Comparison of ENCODE assay signal across 25 cellular contexts in the genomic region with DNA sequence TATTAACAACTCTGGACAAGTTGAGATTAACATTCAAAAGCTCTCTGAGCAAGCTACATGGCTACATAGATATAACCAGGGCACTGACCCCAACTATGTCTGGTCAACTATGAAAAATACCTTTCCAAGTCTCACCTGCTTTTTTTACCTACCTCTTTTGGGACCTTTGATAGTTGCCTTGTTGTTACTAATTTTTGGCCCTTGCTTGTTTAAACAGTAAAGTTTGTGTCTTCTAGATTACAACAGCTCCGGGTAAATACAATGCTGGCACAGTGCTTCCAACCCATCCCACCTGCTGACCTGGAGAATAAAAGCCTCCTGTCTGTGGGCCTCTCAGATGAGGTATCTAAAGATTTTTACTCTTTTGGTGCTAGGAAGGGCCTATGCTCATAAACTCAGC.
DNase-seq lines count a peak whose midpoint lies in the region; ATAC-seq, FAIRE-seq and TF ChIP-seq lines count a peak whose summit lies in the region.
"Had no signal": no experiment of that assay in that cellular context is flagged by ENCODE, and none has a peak within 500 bp of the region (broad histone marks: within the 10 kb centered on the region; RNA-seq: fewer than 3 reads in every experiment).

No MANE protein-coding gene starts in this region.

- intact Hi-C loops in PC-9 (cut with micrococcal nuclease; ENCODE audit: unreplicated experiment) = no loop called here
- intact Hi-C loops in mucosa of descending colon (cut with DNase I, micrococcal nuclease) = no loop called here
- intact Hi-C loops in thyroid gland (cut with DNase I) = no loop called here

- TF ChIP-seq EP300 in SK-N-SH (IDR thresholded peaks at IDR 0.05; ENCODE audit: borderline replicate concordance in 1 of 2, low read depth in 1 of 2, low read length in 1 of 2) = no peak

- H3F3A ChIP-seq in PC-9 (ENCODE audit: insufficient read depth, low read depth) = no peaks in the 10 kb centered on the region
- no peaks in the 10 kb centered on the region for H3F3A ChIP-seq in SK-N-SH (replicated peaks; ENCODE audit: insufficient read depth)

- FAIRE-seq in GM12892 (lab: Jason Lieb, UNC) = no peak
- FAIRE-seq: A549, G401.6, GM19239, H1 had no signal

- DNase-seq in NCI-H146 (lab: John Stamatoyannopoulos, UW) = peak; percentile 3
- no peak for DNase-seq in NCI-H146 treated with DMSO at 0.1 percent for 48 hours (lab: John Stamatoyannopoulos, UW; ENCODE audit: unreplicated experiment)
- no peak for DNase-seq in PC-9
- no peak for DNase-seq in mucosa of descending colon
- DNase-seq in thyroid gland = no peak
- DNase-seq in GM12892 (ENCODE audit: insufficient read length) = no peak
- no peak for DNase-seq in SK-N-SH
- DNase-seq: 8988T; ACHN; AML-193; BE2C; Calu3; CD4-positive, alpha-beta memory T cell; COR-L47; DMS53; DND-41; GM23248; H7; HCEC 1CT had no signal

- no peaks in the 10 kb centered on the region for H3K79me2 ChIP-seq in KMS-11 (ENCODE audit: insufficient read depth, low read depth)
- H3K79me2 ChIP-seq in PC-9 (ENCODE audit: low read depth) = no peaks in the 10 kb centered on the region
- no peaks in the 10 kb centered on the region for H3K79me2 ChIP-seq in SK-N-SH (ENCODE audit: insufficient read depth)

- H2AFZ ChIP-seq in KMS-11 (ENCODE audit: low read depth) = peak overlapping the region; percentile 19; the same call in 1 of the 2 replicates
- H2AFZ ChIP-seq in PC-9 = peak overlapping the region; percentile 49; the same call in 1 of the 2 replicates
- no peak overlapping the region for H2AFZ ChIP-seq in SK-N-SH (ENCODE audit: low read depth)
- H2AFZ ChIP-seq: GM23248 had no signal

- H3K36me3 ChIP-seq in KMS-11 (ENCODE audit: insufficient read depth) = no peaks in the 10 kb centered on the region
- no peaks in the 10 kb centered on the region for H3K36me3 ChIP-seq in PC-9 (ENCODE audit: low read depth)
- no peaks in the 10 kb centered on the region for H3K36me3 ChIP-seq in mucosa of descending colon (ENCODE audit: low read depth)
- no peaks in the 10 kb centered on the region for H3K36me3 ChIP-seq in thyroid gland
- no peaks in the 10 kb centered on the region for H3K36me3 ChIP-seq in SK-N-SH (replicated peaks in 1 of 2; ENCODE audit: control insufficient read depth in 1 of 2, insufficient read depth in 2 of 2, low read length in 1 of 2)
- H3K36me3 ChIP-seq: BE2C; BLaER1 treated with 17β-estradiol and CSF1 and Interleukin-3, amounts not matched to agents 10 nM and 100 nM had no signal

- TF ChIP-seq CTCF in KMS-11 (conservative IDR thresholded peaks at IDR 0.05; ENCODE audit: low read depth, low read length) (no peak), PC-9 (conservative IDR thresholded peaks at IDR 0.05) (no peak), mucosa of descending colon (IDR thresholded peaks at IDR 0.05) (no peak), thyroid gland (IDR thresholded peaks at IDR 0.05) (no peak), SK-N-SH (IDR thresholded peaks at IDR 0.05) (no peak)

- no peaks in the 10 kb centered on the region for H3K27me3 ChIP-seq in KMS-11 (ENCODE audit: insufficient read depth, low read depth)
- no peaks in the 10 kb centered on the region for H3K27me3 ChIP-seq in PC-9 (ENCODE audit: insufficient read depth, low read depth)
- H3K27me3 ChIP-seq in thyroid gland = no peaks in the 10 kb centered on the region
- H3K27me3 ChIP-seq in SK-N-SH (ENCODE audit: insufficient read depth) = no peaks in the 10 kb centered on the region
- H3K27me3 ChIP-seq: BE2C; BLaER1 treated with 17β-estradiol and CSF1 and Interleukin-3, amounts not matched to agents 10 nM and 100 nM had no signal

- ATAC-seq in mucosa of descending colon = peak; percentile 30
- ATAC-seq: A549 had no signal

- no peaks in the 10 kb centered on the region for H3K9me2 ChIP-seq in PC-9 (ENCODE audit: insufficient read depth)
- no peaks in the 10 kb centered on the region for H3K9me2 ChIP-seq in SK-N-SH

- POLR2A ChIA-PET in PC-9 (lab: Charles Lee; ENCODE audit: unreplicated experiment) = no interaction called here
- POLR2A ChIA-PET in SK-N-SH (lab: Yijun Ruan, JAX) = no interaction called here

- H3K9me3 ChIP-seq in PC-9 (ENCODE audit: insufficient read depth, low read depth) = no peaks in the 10 kb centered on the region
- no peaks in the 10 kb centered on the region for H3K9me3 ChIP-seq in mucosa of descending colon
- no peaks in the 10 kb centered on the region for H3K9me3 ChIP-seq in thyroid gland
- H3K9me3 ChIP-seq in SK-N-SH = no peaks in the 10 kb centered on the region
- H3K9me3 ChIP-seq: A549, BE2C had no signal

- no TSS peak for BruUV-seq in PC-9 (replicated peaks; lab: Mats Ljungman, UMichigan)

- H3K4me1 ChIP-seq in KMS-11 (ENCODE audit: low read depth, poor library complexity, severe bottlenecking) (peaks cover 25% of the 10 kb centered on the region), PC-9 (replicated peaks; ENCODE audit: insufficient read depth) (no peaks in the 10 kb centered on the region), mucosa of descending colon (ENCODE audit: low read depth) (no peaks in the 10 kb centered on the region), thyroid gland (no peaks in the 10 kb centered on the region), SK-N-SH (ENCODE audit: control insufficient read depth in 1 of 2, insufficient read depth in 2 of 2, low read depth in 1 of 2, low read length in 1 of 2) (no peaks in the 10 kb centered on the region; a peak in 1 of 4 replicates)
- H3K4me1 ChIP-seq: A549; BLaER1 treated with 17β-estradiol and CSF1 and Interleukin-3, amounts not matched to agents 10 nM and 100 nM had no signal

- H3K4me3 ChIP-seq in KMS-11 (IDR thresholded peaks at IDR 0.05; ENCODE audit: insufficient read depth, low read depth, low read length) = no peak overlapping the region
- no peak overlapping the region for H3K4me3 ChIP-seq in PC-9
- no peak overlapping the region for H3K4me3 ChIP-seq in mucosa of descending colon
- H3K4me3 ChIP-seq in thyroid gland (replicated peaks in 1 of 3) = no peak overlapping the region
- no peak overlapping the region for H3K4me3 ChIP-seq in SK-N-SH (ENCODE audit: low read depth in 2 of 2, low read length in 1 of 2)
- H3K4me3 ChIP-seq: A549; BLaER1 treated with 17β-estradiol and CSF1 and Interleukin-3, amounts not matched to agents 10 nM and 100 nM; GM23248 had no signal

- H3K27ac ChIP-seq in KMS-11 = peak overlapping the region; percentile 49; the same call in 1 of the 2 replicates
- no peak overlapping the region for H3K27ac ChIP-seq in PC-9
- H3K27ac ChIP-seq in thyroid gland = no peak overlapping the region
- H3K27ac ChIP-seq in SK-N-SH (ENCODE audit: low read depth in 2 of 2, low read length in 1 of 2) = no peak overlapping the region
- H3K27ac ChIP-seq: A549; BLaER1 treated with 17β-estradiol and CSF1 and Interleukin-3, amounts not matched to agents 10 nM and 100 nM; GM23248 had no signal

- peak overlapping the region; percentile 42; the same call in 1 of the 2 replicates for H3K4me2 ChIP-seq in KMS-11
- H3K4me2 ChIP-seq in PC-9 = no peak overlapping the region
- H3K4me2 ChIP-seq in SK-N-SH = no peak overlapping the region
- H3K4me2 ChIP-seq: A549; BLaER1 treated with 17β-estradiol and CSF1 and Interleukin-3, amounts not matched to agents 10 nM and 100 nM had no signal

- H4K20me1 ChIP-seq in KMS-11 (ENCODE audit: insufficient read depth) = no peaks in the 10 kb centered on the region
- H4K20me1 ChIP-seq in PC-9 (ENCODE audit: insufficient read depth) = no peaks in the 10 kb centered on the region
- H4K20me1 ChIP-seq in SK-N-SH (ENCODE audit: insufficient read depth) = no peaks in the 10 kb centered on the region
- H4K20me1 ChIP-seq: BLaER1 treated with 17β-estradiol and CSF1 and Interleukin-3, amounts not matched to agents 10 nM and 100 nM had no signal

- H3K9ac ChIP-seq in KMS-11 (no peak overlapping the region), SK-N-SH (no peak overlapping the region)
- H3K9ac ChIP-seq: BLaER1 treated with 17β-estradiol and CSF1 and Interleukin-3, amounts not matched to agents 10 nM and 100 nM; GM23248 had no signal

- CTCF ChIA-PET in PC-9 (lab: Charles Lee) = no interaction called here
- CTCF ChIA-PET in SK-N-SH (lab: Yijun Ruan, JAX) = interaction anchor here (0.7 to 0.9 kb wide), 3 partner anchors 61 to 1135 kb away, joined by 3 read pairs; no protein-coding TSS in a partner anchor

- 58 to 84% methylated on average over 1 of the region's 1 CpG for WGBS in thyroid gland, 2 donors
- WGBS in SK-N-SH (ENCODE audit: low lambda C conversion rate) = 55% methylated on average over 1 of the region's 1 CpG

- TF ChIP-seq POLR2A in thyroid gland (IDR thresholded peaks at IDR 0.05) = no peak
- no peak for TF ChIP-seq POLR2A in GM12892 (IDR thresholded peaks at IDR 0.05; ENCODE audit: low read depth, low read length)

- no peak for TF ChIP-seq RAD21 in SK-N-SH (IDR thresholded peaks at IDR 0.05; ENCODE audit: low read length)

TF ChIP-seq in SK-N-SH, 30 proteins besides CTCF, POLR2A, EP300 and RAD21:
- no peak for TF ChIP-seq TCF12 (IDR thresholded peaks at IDR 0.05)
- no peak for TF ChIP-seq NRF1 (IDR thresholded peaks at IDR 0.05; ENCODE audit: low read depth, low read length)
- no peak for TF ChIP-seq RXRA (IDR thresholded peaks at IDR 0.05; ENCODE audit: borderline replicate concordance, low read depth)
- no peak for TF ChIP-seq TAF1 (IDR thresholded peaks at IDR 0.05; ENCODE audit: borderline replicate concordance, low read depth, low read length)
- no peak for TF ChIP-seq GABPA (IDR thresholded peaks at IDR 0.05; ENCODE audit: low read depth)
- TF ChIP-seq, protein P1, sequence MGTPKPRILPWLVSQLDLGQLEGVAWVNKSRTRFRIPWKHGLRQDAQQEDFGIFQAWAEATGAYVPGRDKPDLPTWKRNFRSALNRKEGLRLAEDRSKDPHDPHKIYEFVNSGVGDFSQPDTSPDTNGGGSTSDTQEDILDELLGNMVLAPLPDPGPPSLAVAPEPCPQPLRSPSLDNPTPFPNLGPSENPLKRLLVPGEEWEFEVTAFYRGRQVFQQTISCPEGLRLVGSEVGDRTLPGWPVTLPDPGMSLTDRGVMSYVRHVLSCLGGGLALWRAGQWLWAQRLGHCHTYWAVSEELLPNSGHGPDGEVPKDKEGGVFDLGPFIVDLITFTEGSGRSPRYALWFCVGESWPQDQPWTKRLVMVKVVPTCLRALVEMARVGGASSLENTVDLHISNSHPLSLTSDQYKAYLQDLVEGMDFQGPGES (IDR thresholded peaks at IDR 0.05; ENCODE audit: low read depth, low read length) = no peak
- TF ChIP-seq YY1 (IDR thresholded peaks at IDR 0.05; ENCODE audit: low read depth) = no peak
